In genomic region chr10:72068901-72069446, GRCh38 we compare ENCODE assay signal across 11 cellular contexts. TPM values are rescaled to one million over a fixed set of nuclear protein-coding genes. Genes with fewer than 3 reads are reported as not detected.
A peak's percentile ranks its signal among the peaks of the same experiment; 100 is the strongest.
DNase-seq lines count a peak whose midpoint lies in the region; ATAC-seq and TF ChIP-seq lines count a peak whose summit lies in the region.
"Had no signal": no experiment of that assay in that cellular context is flagged by ENCODE, and none has a peak within 500 bp of the region (broad histone marks: within the 10 kb centered on the region; RNA-seq: fewer than 3 reads in every experiment).

No MANE protein-coding gene starts in this region.

- CTCF ChIA-PET in activated CD4-positive, alpha-beta T cell treated with anti-CD3 and anti-CD28 coated beads for 36 hours (lab: Charles Lee): interaction anchor here (0.6 to 13.6 kb wide), 6 partner anchors 9 to 317 kb away, joined by 3 to 89 read pairs (median 4); no protein-coding TSS in a partner anchor

- H3K27ac ChIP-seq in thyroid gland: no peak overlapping the region
- H3K27ac ChIP-seq: ascending aorta had no signal

- no peaks in the 10 kb centered on the region for H3K9me3 ChIP-seq in thyroid gland
- H3K9me3 ChIP-seq: ascending aorta had no signal

- no peaks in the 10 kb centered on the region for H3K27me3 Mint-ChIP-seq in activated CD4-positive, alpha-beta T cell treated with anti-CD3 and anti-CD28 coated beads for 36 hours
- H3K27me3 Mint-ChIP-seq in central memory CD8-positive, alpha-beta T cell: no peaks in the 10 kb centered on the region

- peak; percentile 50 for DNase-seq in activated CD4-positive, alpha-beta T cell treated with anti-CD3 and anti-CD28 coated beads for 36 hours
- no peak for DNase-seq in activated CD4-positive, alpha-beta T cell treated with anti-CD3 and anti-CD28 coated beads for 4 hours
- DNase-seq in NCI-H2171 (lab: John Stamatoyannopoulos, UW) (peak; percentile 67), omental fat pad (ENCODE audit: low spot score) (no peak), DMS53 (lab: John Stamatoyannopoulos, UW) (no peak), thyroid gland (no peak)
- no peak for DNase-seq in central memory CD8-positive, alpha-beta T cell (ENCODE audit: low spot score in 2 of 2)
- DNase-seq: activated CD4-positive, CD25-positive, alpha-beta regulatory T cell treated with anti-CD3 and anti-CD28 coated beads, Interleukin-2, amount 50 U/mL, for 72 hours; stimulated activated CD4-positive, alpha-beta T cell treated with anti-CD3 and anti-CD28 coated beads, Interleukin-12 subunit alpha, Interleukin-12 subunit beta, amount 100 ng/mL, for 4 hours had no signal

- no peak overlapping the region for H3K4me3 Mint-ChIP-seq in activated CD4-positive, alpha-beta T cell treated with anti-CD3 and anti-CD28 coated beads for 36 hours
- peak overlapping the region; percentile 42 for H3K4me3 Mint-ChIP-seq in central memory CD8-positive, alpha-beta T cell

- no peaks in the 10 kb centered on the region for H3K4me1 ChIP-seq in thyroid gland
- H3K4me1 ChIP-seq: ascending aorta had no signal

- TF ChIP-seq POLR2A in thyroid gland (IDR thresholded peaks at IDR 0.05): no peak

- WGBS in thyroid gland, 2 donors: 77 to 84% methylated on average over 10 to 12 of the region's 12 CpGs

- intact Hi-C loops in activated CD4-positive, alpha-beta T cell treated with anti-CD3 and anti-CD28 coated beads for 36 hours (cut with DNase I, micrococcal nuclease): no loop called here
- intact Hi-C loops in thyroid gland (cut with DNase I): no loop called here

- no peak overlapping the region for H3K4me3 ChIP-seq in thyroid gland (replicated peaks in 1 of 3)
- H3K4me3 ChIP-seq: ascending aorta had no signal

- TF ChIP-seq CTCF in omental fat pad (IDR thresholded peaks at IDR 0.05) (no peak), thyroid gland (IDR thresholded peaks at IDR 0.05) (no peak)

- H3K27me3 ChIP-seq in thyroid gland: no peaks in the 10 kb centered on the region
- H3K27me3 ChIP-seq: ascending aorta had no signal

- peak; percentile 61 for ATAC-seq in activated CD4-positive, alpha-beta T cell treated with anti-CD3 and anti-CD28 coated beads for 36 hours
- no peak for ATAC-seq in central memory CD8-positive, alpha-beta T cell (replicated peaks; ENCODE audit: extremely low read depth, poor library complexity, severe bottlenecking)
- ATAC-seq in omental fat pad (ENCODE audit: low FRiP score): peak; percentile 24
- ATAC-seq in HG03439 (IDR thresholded peaks at IDR 0.05; ENCODE audit: unreplicated experiment): no peak

- no peaks in the 10 kb centered on the region for H3K36me3 ChIP-seq in thyroid gland
- H3K36me3 ChIP-seq: ascending aorta had no signal

- POLR2A ChIA-PET in activated CD4-positive, alpha-beta T cell treated with anti-CD3 and anti-CD28 coated beads for 36 hours (lab: Charles Lee): interaction anchor here (0.5 kb wide), 1 partner anchor 62 kb away, joined by 3 read pairs; no protein-coding TSS in a partner anchor

- peak overlapping the region; percentile 4 for H3K27ac Mint-ChIP-seq in activated CD4-positive, alpha-beta T cell treated with anti-CD3 and anti-CD28 coated beads for 36 hours
- H3K27ac Mint-ChIP-seq in central memory CD8-positive, alpha-beta T cell (ENCODE audit: low read depth): peak overlapping the region; percentile 93

- H3K4me1 Mint-ChIP-seq in activated CD4-positive, alpha-beta T cell treated with anti-CD3 and anti-CD28 coated beads for 36 hours: peaks cover 29% of the 10 kb centered on the region
- H3K4me1 Mint-ChIP-seq in central memory CD8-positive, alpha-beta T cell: peaks cover 35% of the 10 kb centered on the region

- no peaks in the 10 kb centered on the region for H3K9me3 Mint-ChIP-seq in activated CD4-positive, alpha-beta T cell treated with anti-CD3 and anti-CD28 coated beads for 36 hours (ENCODE audit: low read depth)
- H3K9me3 Mint-ChIP-seq in central memory CD8-positive, alpha-beta T cell: no peaks in the 10 kb centered on the region

- peaks cover 62% of the 10 kb centered on the region for H3K36me3 Mint-ChIP-seq in activated CD4-positive, alpha-beta T cell treated with anti-CD3 and anti-CD28 coated beads for 36 hours (ENCODE audit: low read depth)
- peaks cover 90% of the 10 kb centered on the region for H3K36me3 Mint-ChIP-seq in central memory CD8-positive, alpha-beta T cell (ENCODE audit: insufficient read depth)

RNA-seq across cellular contexts. Expression of gene SPOCK2, which starts 19.4 kb away (rescaled TPM):
- 100 to 1,000 TPM; 158 to 165 TPM for total RNA-seq in activated CD4-positive, alpha-beta T cell treated with anti-CD3 and anti-CD28 coated beads for 36 hours
- total RNA-seq in omental fat pad (10 to 100 TPM in 2 of 4 donors, 1 to 10 TPM in 2; 8.3 to 24.6 (median 16.2) TPM), thyroid gland (10 to 100 TPM in 3 of 4 donors, 1 to 10 TPM in 1; 4.3 to 17.6 (median 13.5) TPM)

Comparison
In these comparisons a context has a peak if more than half of its experiments do, and no peak if none do; other contexts are left out.
1. DNase-seq: peak in activated CD4-positive, alpha-beta T cell treated with anti-CD3 and anti-CD28 coated beads for 36 hours (single experiment) and NCI-H2171 (single experiment); none in activated CD4-positive, alpha-beta T cell treated with anti-CD3 and anti-CD28 coated beads for 4 hours (0 of 2), central memory CD8-positive, alpha-beta T cell (0 of 2), omental fat pad (single experiment), DMS53 (single experiment) and thyroid gland (0 of 2).
2. ATAC-seq: peak in activated CD4-positive, alpha-beta T cell treated with anti-CD3 and anti-CD28 coated beads for 36 hours (single experiment) and omental fat pad (single experiment); none in central memory CD8-positive, alpha-beta T cell (single experiment) and HG03439 (single experiment).
3. RNA of gene SPOCK2, which starts 19.4 kb away (total RNA-seq): 158 to 165 TPM in activated CD4-positive, alpha-beta T cell treated with anti-CD3 and anti-CD28 coated beads for 36 hours; 8.3 to 24.6 TPM in omental fat pad and 4.3 to 17.6 TPM in thyroid gland; every median in the first group is over 4 times any median in the second.